ENCODE assay signal across 8 cellular contexts in the genomic region with DNA sequence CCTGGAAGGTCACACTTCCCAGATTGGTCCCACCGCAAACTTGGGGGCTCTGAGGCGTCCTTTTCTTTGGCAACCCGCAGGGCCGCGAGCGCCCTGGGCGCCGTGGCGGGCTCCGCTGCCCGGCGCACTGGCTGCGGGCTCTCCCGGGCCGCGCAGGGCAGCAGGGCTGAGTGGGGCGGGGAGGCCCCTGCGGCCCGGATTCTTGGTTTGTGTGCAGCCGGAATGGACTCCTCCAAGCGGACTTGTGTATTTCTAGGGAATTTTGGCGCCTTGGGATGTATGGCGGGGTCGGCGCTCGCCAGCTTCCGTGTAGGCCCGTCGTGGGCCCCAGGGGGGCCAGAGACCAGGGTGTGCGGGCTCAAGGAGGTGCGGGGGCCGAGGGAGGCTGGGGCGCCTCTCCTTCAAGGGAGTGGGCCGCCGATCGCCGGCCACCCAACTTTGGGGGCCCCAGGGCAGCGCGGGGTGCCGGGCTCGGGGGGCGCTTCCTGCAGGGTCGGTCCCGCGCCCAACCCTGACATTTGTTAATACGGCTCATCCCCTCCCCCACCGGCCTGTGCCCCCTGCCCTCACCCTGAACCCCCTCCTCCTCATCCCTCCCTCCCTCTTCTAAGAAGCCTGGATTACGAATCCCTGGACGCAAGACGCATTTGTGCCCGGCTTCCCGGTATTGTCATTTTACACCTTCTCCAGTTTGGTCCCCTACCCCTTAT. TPM values are rescaled to one million over a fixed set of nuclear protein-coding genes. Genes with fewer than 3 reads are reported as not detected.
DNase-seq lines count a peak whose midpoint lies in the region; ATAC-seq and TF ChIP-seq lines count a peak whose summit lies in the region.

No MANE protein-coding gene starts in this region.

- peaks cover 14% of the 10 kb centered on the region; the same call in 1 of the 2 replicates for H3K27me3 ChIP-seq in DOHH2 (ENCODE audit: control insufficient read depth, low read length)
- no peaks in the 10 kb centered on the region for H3K27me3 ChIP-seq in SJCRH30

- H3K27ac Mint-ChIP-seq in naive thymus-derived CD8-positive, alpha-beta T cell = peak overlapping the region; percentile 75 to 98 (median 94)

- peaks cover 21 to 51% (median 43%) of the 10 kb centered on the region in 4 donors for H3K4me1 Mint-ChIP-seq in naive thymus-derived CD8-positive, alpha-beta T cell

- H4K20me1 ChIP-seq in DOHH2 (ENCODE audit: control insufficient read depth, insufficient read depth, low read depth, low read length) = peaks cover 4% of the 10 kb centered on the region; the same call in 1 of the 2 replicates

- POLR2A ChIA-PET in naive thymus-derived CD8-positive, alpha-beta T cell (lab: Charles Lee) = no interaction called here

- H3K4me3 ChIP-seq in DOHH2 (ENCODE audit: low read length) (peak overlapping the region; percentile 90), SJCRH30 (peak overlapping the region; percentile 86)

- DNase-seq in SJCRH30 = peak; percentile 55 to 64
- no peak for DNase-seq in epithelial cell of prostate (ENCODE audit: low read depth, low spot score)
- peak in 2 of 10 donors; percentile 17 to 19 for DNase-seq in naive thymus-derived CD8-positive, alpha-beta T cell
- DNase-seq in NCI-H128 (lab: John Stamatoyannopoulos, UW; ENCODE audit: unreplicated experiment) = no peak
- DNase-seq in G401 (ENCODE audit: low spot score) = no peak
- no peak for DNase-seq in GM19240 (ENCODE audit: insufficient read length, low spot score)

- H3K4me1 ChIP-seq in DOHH2 (ENCODE audit: control insufficient read depth, low read length) = peaks cover 40% of the 10 kb centered on the region
- H3K4me1 ChIP-seq in SJCRH30 = peaks cover 38% of the 10 kb centered on the region

- no peaks in the 10 kb centered on the region for H3K9me2 ChIP-seq in DOHH2 (replicated peaks; ENCODE audit: control insufficient read depth, low read length)

- no peaks in the 10 kb centered on the region for H3K9me3 ChIP-seq in DOHH2 (ENCODE audit: control insufficient read depth, insufficient read depth, low read length)
- no peaks in the 10 kb centered on the region for H3K9me3 ChIP-seq in SJCRH30 (replicated peaks)

- H3K9me3 Mint-ChIP-seq in naive thymus-derived CD8-positive, alpha-beta T cell = peaks cover 0 to 1% (median 0%) of the 10 kb centered on the region in 9 donors

- peaks cover 24% of the 10 kb centered on the region for H3F3A ChIP-seq in DOHH2 (ENCODE audit: control insufficient read depth, insufficient read depth)

- H3K27me3 Mint-ChIP-seq in naive thymus-derived CD8-positive, alpha-beta T cell = peaks cover 0 to 14% (median 4%) of the 10 kb centered on the region in 5 donors

- H3K36me3 ChIP-seq in DOHH2 (ENCODE audit: control insufficient read depth, low read length) (no peaks in the 10 kb centered on the region), SJCRH30 (peaks cover 17% of the 10 kb centered on the region)

- H3K36me3 Mint-ChIP-seq in naive thymus-derived CD8-positive, alpha-beta T cell = peaks cover 0 to 2% (median 2%) of the 10 kb centered on the region in 3 donors

- in situ Hi-C loops in G401 (cut with HindIII; ENCODE audit: low sequenced_read_pairs) = no loop called here

- TF ChIP-seq CTCF in DOHH2 (IDR thresholded peaks at IDR 0.05; ENCODE audit: low read depth, low read length, poor library complexity, severe bottlenecking) = no peak

- H3K79me2 ChIP-seq in DOHH2 (ENCODE audit: control insufficient read depth, low read length) = peaks cover 46% of the 10 kb centered on the region

- H3K4me2 ChIP-seq in DOHH2 (ENCODE audit: low read length) = peak overlapping the region; percentile 92

- peak overlapping the region; percentile 89 to 98 (median 94) for H3K4me3 Mint-ChIP-seq in naive thymus-derived CD8-positive, alpha-beta T cell

- peak in 1 of 2 donors; percentile 16 for ATAC-seq in naive thymus-derived CD8-positive, alpha-beta T cell
- ATAC-seq in GM21381 (IDR thresholded peaks at IDR 0.05; ENCODE audit: unreplicated experiment) = no peak

- H3K27ac ChIP-seq in DOHH2 (ENCODE audit: low read depth, low read length) (no peak overlapping the region), SJCRH30 (peak overlapping the region; percentile 99), epithelial cell of prostate (peak overlapping the region; percentile 90)

RNA-seq across cellular contexts. Expression of gene TCF7L2, which starts 2.4 kb away (rescaled TPM):
- total RNA-seq in SJCRH30 (2014; rRNA removed; shearing (Covaris generic)) = 19.4 and 22.1 TPM in 2 replicates
- 1 to 10 TPM; 4.3 to 6.0 TPM for total RNA-seq in naive thymus-derived CD8-positive, alpha-beta T cell
- 1 to 10 TPM; 1.6 to 4.1 (median 2.1) TPM for polyA plus RNA-seq in naive thymus-derived CD8-positive, alpha-beta T cell
- 0.06 and 0.88 TPM in 2 replicates for total RNA-seq in G401 (2014; rRNA removed; shearing (Covaris generic))

Comparison
In these comparisons a context has a peak if more than half of its experiments do, and no peak if none do; other contexts are left out.
1. DNase-seq: peak in SJCRH30 (2 of 2); none in epithelial cell of prostate (single experiment), NCI-H128 (single experiment), G401 (single experiment) and GM19240 (single experiment).